ENCODE assay signal across 1 cellular context in the genomic region with DNA sequence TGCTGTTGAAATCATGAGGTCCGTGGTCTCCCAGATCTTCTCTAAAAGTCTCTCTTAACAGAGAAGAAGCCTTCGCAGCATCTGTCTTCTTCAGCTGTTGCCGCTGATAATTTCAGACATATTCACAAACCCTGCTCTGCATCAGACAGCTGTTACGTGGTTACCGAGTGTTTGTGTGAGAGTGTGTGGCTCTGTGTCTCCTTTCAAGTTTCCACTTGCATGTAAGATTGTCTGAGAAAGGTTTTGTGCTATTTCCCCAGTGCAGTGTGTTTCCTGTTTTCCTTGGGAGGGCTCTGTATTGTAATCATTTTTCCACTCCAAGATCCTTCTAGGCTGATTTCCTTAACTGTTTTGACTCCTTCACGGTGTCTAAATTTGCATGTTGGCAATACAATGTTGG.
TF ChIP-seq lines count a peak whose summit lies in the region.

No MANE protein-coding gene starts in this region.

TF ChIP-seq in HEK293T, 16 proteins besides CTCF, POLR2A, EP300 and RAD21 (continued from another document):
- TF ChIP-seq ARNT (IDR thresholded peaks at IDR 0.05): no peak
- TF ChIP-seq, protein P1, sequence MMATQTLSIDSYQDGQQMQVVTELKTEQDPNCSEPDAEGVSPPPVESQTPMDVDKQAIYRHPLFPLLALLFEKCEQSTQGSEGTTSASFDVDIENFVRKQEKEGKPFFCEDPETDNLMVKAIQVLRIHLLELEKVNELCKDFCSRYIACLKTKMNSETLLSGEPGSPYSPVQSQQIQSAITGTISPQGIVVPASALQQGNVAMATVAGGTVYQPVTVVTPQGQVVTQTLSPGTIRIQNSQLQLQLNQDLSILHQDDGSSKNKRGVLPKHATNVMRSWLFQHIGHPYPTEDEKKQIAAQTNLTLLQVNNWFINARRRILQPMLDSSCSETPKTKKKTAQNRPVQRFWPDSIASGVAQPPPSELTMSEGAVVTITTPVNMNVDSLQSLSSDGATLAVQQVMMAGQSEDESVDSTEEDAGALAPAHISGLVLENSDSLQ (IDR thresholded peaks at IDR 0.05): no peak
- TF ChIP-seq FOXA1 (IDR thresholded peaks at IDR 0.05): no peak
- TF ChIP-seq L3MBTL2 (conservative IDR thresholded peaks at IDR 0.05): no peak
- no peak for TF ChIP-seq NFRKB (IDR thresholded peaks at IDR 0.05)
- TF ChIP-seq FOXM1 (IDR thresholded peaks at IDR 0.05; ENCODE audit: borderline replicate concordance): no peak
- no peak for TF ChIP-seq LEF1 (IDR thresholded peaks at IDR 0.05; ENCODE audit: borderline replicate concordance)
- TF ChIP-seq BHLHE40 (IDR thresholded peaks at IDR 0.05; ENCODE audit: borderline replicate concordance): no peak
- no peak for TF ChIP-seq ZNF384 (IDR thresholded peaks at IDR 0.05)
